13 cellular contexts compared by ENCODE assay signal in the genomic region with DNA sequence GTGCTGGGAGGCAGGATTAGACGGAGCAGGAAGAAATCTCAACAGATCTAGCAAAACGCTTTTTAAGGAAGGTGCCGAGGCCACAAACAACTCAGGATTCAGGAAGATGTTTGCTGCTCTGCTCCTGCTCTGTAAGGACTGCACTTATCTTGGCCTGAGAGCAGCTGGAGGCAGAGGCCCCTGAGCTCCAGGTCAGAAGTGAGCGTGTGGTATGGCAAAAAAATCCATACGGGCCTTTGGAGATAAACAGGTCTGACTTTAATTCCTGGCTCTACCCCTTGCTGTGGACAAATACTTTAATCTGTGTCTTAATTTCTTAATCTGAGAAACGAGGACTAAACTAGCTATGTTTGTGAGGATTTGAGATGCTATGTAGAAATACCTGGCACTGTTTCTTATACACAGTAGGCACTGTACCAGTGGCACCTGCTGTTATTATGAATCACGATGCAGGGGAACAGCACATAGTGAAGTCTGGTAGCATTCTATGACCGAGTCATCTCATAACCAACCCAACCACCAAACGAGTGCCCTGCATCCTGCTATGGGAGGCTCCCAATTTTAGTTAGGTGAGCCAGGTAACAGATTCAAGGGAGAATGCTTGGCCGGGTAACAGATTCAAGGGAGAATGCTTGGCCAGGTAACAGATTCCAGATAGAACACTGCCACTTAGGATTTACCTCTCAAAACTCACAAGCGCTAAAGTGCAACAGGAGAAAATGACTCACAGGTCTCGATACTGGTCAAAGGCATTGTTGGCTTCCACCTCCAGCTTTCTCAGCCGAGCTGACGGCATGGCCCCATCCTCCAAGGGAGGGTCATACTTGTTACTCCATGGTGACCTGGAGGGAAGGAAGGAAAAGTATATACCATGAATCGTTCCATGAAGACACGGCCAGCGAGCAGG.
DNase-seq lines count a peak whose midpoint lies in the region; ATAC-seq and TF ChIP-seq lines count a peak whose summit lies in the region.
"Had no signal": no experiment of that assay in that cellular context is flagged by ENCODE, and none has a peak within 500 bp of the region (broad histone marks: within the 10 kb centered on the region; RNA-seq: fewer than 3 reads in every experiment).

No MANE protein-coding gene starts in this region.

- H2AFZ ChIP-seq in H9 (ENCODE audit: low read length), result no peak overlapping the region

- DNase-seq in CD4-positive, alpha-beta memory T cell, result no peak
- no peak for DNase-seq in H9
- DNase-seq in amniotic epithelial cell (ENCODE audit: low read depth), result peak; percentile 54
- no peak for DNase-seq in naive thymus-derived CD8-positive, alpha-beta T cell
- no peak for DNase-seq in superior temporal gyrus (ENCODE audit: extremely low spot score)
- DNase-seq in HuH-7.5 (ENCODE audit: low spot score), result no peak
- DNase-seq: adrenal gland; KBM-7; NK-92 treated with Interleukin-12 subunit alpha and Interleukin-12 subunit beta, amount 100 ng/mL, for 24 hours; substantia nigra had no signal

- no peak overlapping the region for H3K9ac ChIP-seq in H9 (ENCODE audit: extremely low read depth, insufficient read length, low read length)

- H2BK12ac ChIP-seq in H9 (ENCODE audit: insufficient read length, low read depth, low read length), result no peak overlapping the region

- peaks cover 12 to 40% (median 21%) of the 10 kb centered on the region in 4 donors for H3K4me1 Mint-ChIP-seq in CD4-positive, alpha-beta memory T cell
- H3K4me1 Mint-ChIP-seq in H9, result no peaks in the 10 kb centered on the region
- H3K4me1 Mint-ChIP-seq in naive thymus-derived CD8-positive, alpha-beta T cell, result peaks cover 8 to 35% (median 13%) of the 10 kb centered on the region in 4 donors
- H3K4me1 Mint-ChIP-seq: CD14-positive monocyte had no signal

- peaks cover 77% of the 10 kb centered on the region for H3K36me3 ChIP-seq in CD4-positive, alpha-beta memory T cell (ENCODE audit: insufficient read depth, low read length)

- H3K4ac ChIP-seq in H9 (ENCODE audit: low read depth, low read length), result no peak overlapping the region

- H4K20me1 ChIP-seq in H9 (ENCODE audit: control insufficient read depth, insufficient read depth, insufficient read length), result no peaks in the 10 kb centered on the region

- no peaks in the 10 kb centered on the region for H3K9me3 ChIP-seq in CD4-positive, alpha-beta memory T cell (ENCODE audit: control insufficient read depth in 1 of 2, low read length in 2 of 2)
- H3K9me3 ChIP-seq in H9 (ENCODE audit: control insufficient read depth, low read depth, low read length), result no peaks in the 10 kb centered on the region
- H3K9me3 ChIP-seq: adrenal gland had no signal

- H3K79me1 ChIP-seq in H9 (ENCODE audit: insufficient read depth, low read depth, low read length, poor library complexity, severe bottlenecking), result no peaks in the 10 kb centered on the region

- no peaks in the 10 kb centered on the region for H3K27me3 Mint-ChIP-seq in CD4-positive, alpha-beta memory T cell
- H3K27me3 Mint-ChIP-seq in H9 (ENCODE audit: low read depth), result no peaks in the 10 kb centered on the region
- no peaks in the 10 kb centered on the region for H3K27me3 Mint-ChIP-seq in naive thymus-derived CD8-positive, alpha-beta T cell

- no peak overlapping the region for H2AK5ac ChIP-seq in H9 (ENCODE audit: insufficient read length, low read length)

- H3K14ac ChIP-seq in H9 (ENCODE audit: insufficient read depth, low read length), result no peak overlapping the region

- H3K79me2 ChIP-seq in H9 (ENCODE audit: insufficient read depth, low read length), result no peaks in the 10 kb centered on the region

- TF ChIP-seq CTCF in H9 (conservative IDR thresholded peaks at IDR 0.05), result no peak

- H3K18ac ChIP-seq in H9 (ENCODE audit: insufficient read length, low read depth, low read length), result no peak overlapping the region

- no peak overlapping the region for H3K4me2 ChIP-seq in H9 (ENCODE audit: insufficient read depth, insufficient read length, low read length)

- no peak overlapping the region for H3K23ac ChIP-seq in H9 (ENCODE audit: insufficient read length, low read depth, low read length)

- no CpG with 5 or more reads among the region's 17 CpGs for WGBS in H9 (ENCODE audit: extremely low coverage, insufficient read length, low lambda C conversion rate)

- no peak overlapping the region for H3K56ac ChIP-seq in H9 (ENCODE audit: insufficient read length, low read depth, low read length)

- H3K4me3 Mint-ChIP-seq in CD4-positive, alpha-beta memory T cell, result no peak overlapping the region
- H3K4me3 Mint-ChIP-seq in H9, result no peak overlapping the region
- no peak overlapping the region for H3K4me3 Mint-ChIP-seq in naive thymus-derived CD8-positive, alpha-beta T cell
- H3K4me3 Mint-ChIP-seq: CD14-positive monocyte had no signal

- H2BK5ac ChIP-seq in H9 (ENCODE audit: insufficient read length, low read length), result no peak overlapping the region

- no peak overlapping the region for H4K8ac ChIP-seq in H9 (replicated peaks; ENCODE audit: insufficient read length, low read depth, low read length)

- H4K5ac ChIP-seq in H9 (ENCODE audit: insufficient read length, low read depth, low read length), result no peak overlapping the region

- H3K23me2 ChIP-seq in H9 (ENCODE audit: insufficient read length, low read depth, low read length, poor library complexity, severe bottlenecking), result no peaks in the 10 kb centered on the region

- H2BK20ac ChIP-seq in H9 (ENCODE audit: low read depth, low read length, poor library complexity, severe bottlenecking), result no peak overlapping the region

- POLR2A ChIA-PET in CD4-positive, alpha-beta memory T cell (lab: Charles Lee; ENCODE audit: partially characterized antibody), result interaction anchor here (1.4 kb wide), 1 partner anchor 13 kb away, joined by 3 read pairs; no protein-coding TSS in a partner anchor
- POLR2A ChIA-PET in naive thymus-derived CD8-positive, alpha-beta T cell (lab: Charles Lee), result interaction anchor here (0.9 kb wide), 1 partner anchor 9 kb away, joined by 3 read pairs; no protein-coding TSS in a partner anchor

- no peak overlapping the region for H3K27ac ChIP-seq in CD4-positive, alpha-beta memory T cell (ENCODE audit: low read depth, low read length)
- H3K27ac ChIP-seq in H9 (ENCODE audit: insufficient read length, low read depth, low read length), result no peak overlapping the region
- H3K27ac ChIP-seq: adrenal gland had no signal

- H3K36me3 Mint-ChIP-seq in CD4-positive, alpha-beta memory T cell, result peaks cover 24 to 69% of the 10 kb centered on the region in 2 donors
- peaks cover 21 to 64% (median 45%) of the 10 kb centered on the region in 3 experiments for H3K36me3 Mint-ChIP-seq in H9 (ENCODE audit: insufficient read depth in 1 of 3, low read depth in 3 of 3)
- peaks cover 0 to 86% (median 8%) of the 10 kb centered on the region in 3 donors for H3K36me3 Mint-ChIP-seq in naive thymus-derived CD8-positive, alpha-beta T cell

- no peak overlapping the region for H3T11ph ChIP-seq in H9 (ENCODE audit: low read length)

- no peak overlapping the region for H2BK15ac ChIP-seq in H9 (ENCODE audit: low read depth, low read length)

- H2BK120ac ChIP-seq in H9 (ENCODE audit: low read depth, low read length, poor library complexity, severe bottlenecking), result no peak overlapping the region

- no peaks in the 10 kb centered on the region for H3K4me1 ChIP-seq in CD4-positive, alpha-beta memory T cell (ENCODE audit: insufficient read depth, low read length)
- H3K4me1 ChIP-seq in H9 (ENCODE audit: insufficient read depth, low read length), result no peaks in the 10 kb centered on the region

- no peak for ATAC-seq in naive thymus-derived CD8-positive, alpha-beta T cell
- ATAC-seq in HG03354 (IDR thresholded peaks at IDR 0.05; ENCODE audit: poor library complexity, severe bottlenecking, unreplicated experiment) (no peak), GM18520 (IDR thresholded peaks at IDR 0.05; ENCODE audit: unreplicated experiment) (no peak)

- H3K27ac Mint-ChIP-seq in CD4-positive, alpha-beta memory T cell, result peak overlapping the region in 6 of 7 donors; percentile 30 to 71 (median 51)
- H3K27ac Mint-ChIP-seq in H9, result peak overlapping the region in 2 of 3 experiments; percentile 23 to 61; a peak in 1 of 7 replicates
- H3K27ac Mint-ChIP-seq in naive thymus-derived CD8-positive, alpha-beta T cell, result peak overlapping the region in 7 of 10 donors; percentile 27 to 61 (median 39)

- H3K9me3 Mint-ChIP-seq in CD4-positive, alpha-beta memory T cell, result no peaks in the 10 kb centered on the region
- no peaks in the 10 kb centered on the region for H3K9me3 Mint-ChIP-seq in H9
- no peaks in the 10 kb centered on the region for H3K9me3 Mint-ChIP-seq in naive thymus-derived CD8-positive, alpha-beta T cell

- H3K4me3 ChIP-seq in CD4-positive, alpha-beta memory T cell (ENCODE audit: low read length in 2 of 2), result no peak overlapping the region
- H3K4me3 ChIP-seq: adrenal gland had no signal

- H3K27me3 ChIP-seq in CD4-positive, alpha-beta memory T cell (ENCODE audit: insufficient read depth, low read length), result no peaks in the 10 kb centered on the region
- H3K27me3 ChIP-seq in H9 (ENCODE audit: insufficient read depth, low read length), result no peaks in the 10 kb centered on the region
- H3K27me3 ChIP-seq: adrenal gland had no signal

- no peak overlapping the region for H4K91ac ChIP-seq in H9 (ENCODE audit: insufficient read length, low read depth, low read length)

- intact Hi-C loops in CD4-positive, alpha-beta memory T cell (cut with micrococcal nuclease), result no loop called here

- CTCF ChIA-PET in CD4-positive, alpha-beta memory T cell (lab: Charles Lee; ENCODE audit: partially characterized antibody), result interaction anchor here (0.9 to 2.6 kb wide), 3 partner anchors 14 to 204 kb away, joined by 3 to 12 read pairs (median 3); no protein-coding TSS in a partner anchor
